3 cellular contexts compared by ENCODE assay signal in the genomic region with DNA sequence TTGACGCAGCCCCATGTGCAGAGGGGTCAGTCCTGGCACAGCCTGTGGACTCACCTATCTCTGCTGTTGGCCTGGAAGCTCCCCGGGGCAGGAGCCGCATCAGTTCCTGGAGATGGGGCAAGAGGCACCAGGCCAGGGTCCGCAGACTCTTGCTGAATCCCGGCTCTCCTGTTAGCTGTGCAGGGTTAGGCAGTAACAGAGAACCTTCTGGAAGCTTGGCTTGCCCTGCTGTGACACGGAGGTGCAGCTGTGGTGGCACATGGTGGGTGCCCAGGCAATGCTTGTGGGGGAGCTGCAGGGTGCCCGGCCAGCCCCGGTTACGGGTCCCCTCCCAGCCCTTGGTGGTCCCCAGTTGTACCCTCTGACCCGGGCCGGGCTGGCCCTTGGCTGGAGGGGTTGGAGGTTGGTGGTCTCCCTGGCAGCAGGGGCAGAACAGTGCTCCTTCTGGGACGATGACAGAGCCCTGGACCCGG.
TF ChIP-seq lines count a peak whose summit lies in the region.

No MANE protein-coding gene starts in this region.

TF ChIP-seq in SK-N-SH, 30 proteins besides CTCF, POLR2A, EP300 and RAD21 (continues in another document):
- no peak for TF ChIP-seq MXI1 (IDR thresholded peaks at IDR 0.05; ENCODE audit: low read depth, low read length)
- TF ChIP-seq, protein P1, sequence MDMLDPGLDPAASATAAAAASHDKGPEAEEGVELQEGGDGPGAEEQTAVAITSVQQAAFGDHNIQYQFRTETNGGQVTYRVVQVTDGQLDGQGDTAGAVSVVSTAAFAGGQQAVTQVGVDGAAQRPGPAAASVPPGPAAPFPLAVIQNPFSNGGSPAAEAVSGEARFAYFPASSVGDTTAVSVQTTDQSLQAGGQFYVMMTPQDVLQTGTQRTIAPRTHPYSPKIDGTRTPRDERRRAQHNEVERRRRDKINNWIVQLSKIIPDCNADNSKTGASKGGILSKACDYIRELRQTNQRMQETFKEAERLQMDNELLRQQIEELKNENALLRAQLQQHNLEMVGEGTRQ (IDR thresholded peaks at IDR 0.05; ENCODE audit: borderline replicate concordance, low read depth, low read length) = no peak
- no peak for TF ChIP-seq SMC3 (IDR thresholded peaks at IDR 0.05; ENCODE audit: low read depth, low read length)
- TF ChIP-seq, protein P2, sequence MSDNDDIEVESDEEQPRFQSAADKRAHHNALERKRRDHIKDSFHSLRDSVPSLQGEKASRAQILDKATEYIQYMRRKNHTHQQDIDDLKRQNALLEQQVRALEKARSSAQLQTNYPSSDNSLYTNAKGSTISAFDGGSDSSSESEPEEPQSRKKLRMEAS (IDR thresholded peaks at IDR 0.05; ENCODE audit: low read depth) = no peak
- no peak for TF ChIP-seq FOSL2 (IDR thresholded peaks at IDR 0.05; ENCODE audit: borderline replicate concordance, low read depth)
- no peak for TF ChIP-seq NFIC (IDR thresholded peaks at IDR 0.05; ENCODE audit: borderline replicate concordance)
- no peak for TF ChIP-seq JUND (IDR thresholded peaks at IDR 0.05)
- TF ChIP-seq CHD2 (IDR thresholded peaks at IDR 0.05; ENCODE audit: low read length, partially characterized antibody) = no peak
- no peak for TF ChIP-seq RCOR1 (IDR thresholded peaks at IDR 0.05; ENCODE audit: low read length)
- TF ChIP-seq, protein P3, sequence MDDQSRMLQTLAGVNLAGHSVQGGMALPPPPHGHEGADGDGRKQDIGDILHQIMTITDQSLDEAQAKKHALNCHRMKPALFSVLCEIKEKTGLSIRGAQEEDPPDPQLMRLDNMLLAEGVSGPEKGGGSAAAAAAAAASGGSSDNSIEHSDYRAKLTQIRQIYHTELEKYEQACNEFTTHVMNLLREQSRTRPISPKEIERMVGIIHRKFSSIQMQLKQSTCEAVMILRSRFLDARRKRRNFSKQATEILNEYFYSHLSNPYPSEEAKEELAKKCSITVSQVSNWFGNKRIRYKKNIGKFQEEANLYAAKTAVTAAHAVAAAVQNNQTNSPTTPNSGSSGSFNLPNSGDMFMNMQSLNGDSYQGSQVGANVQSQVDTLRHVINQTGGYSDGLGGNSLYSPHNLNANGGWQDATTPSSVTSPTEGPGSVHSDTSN (IDR thresholded peaks at IDR 0.05) = no peak
- TF ChIP-seq TAF1 (IDR thresholded peaks at IDR 0.05; ENCODE audit: borderline replicate concordance, low read depth, low read length) = no peak
- TF ChIP-seq, protein P4, sequence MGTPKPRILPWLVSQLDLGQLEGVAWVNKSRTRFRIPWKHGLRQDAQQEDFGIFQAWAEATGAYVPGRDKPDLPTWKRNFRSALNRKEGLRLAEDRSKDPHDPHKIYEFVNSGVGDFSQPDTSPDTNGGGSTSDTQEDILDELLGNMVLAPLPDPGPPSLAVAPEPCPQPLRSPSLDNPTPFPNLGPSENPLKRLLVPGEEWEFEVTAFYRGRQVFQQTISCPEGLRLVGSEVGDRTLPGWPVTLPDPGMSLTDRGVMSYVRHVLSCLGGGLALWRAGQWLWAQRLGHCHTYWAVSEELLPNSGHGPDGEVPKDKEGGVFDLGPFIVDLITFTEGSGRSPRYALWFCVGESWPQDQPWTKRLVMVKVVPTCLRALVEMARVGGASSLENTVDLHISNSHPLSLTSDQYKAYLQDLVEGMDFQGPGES (IDR thresholded peaks at IDR 0.05; ENCODE audit: low read depth, low read length) = no peak
- no peak for TF ChIP-seq RXRA (IDR thresholded peaks at IDR 0.05; ENCODE audit: borderline replicate concordance, low read depth)

TF ChIP-seq in SK-N-SH treated with all-trans-retinoic acid at 6 μM for 48 hours, 23 proteins besides CTCF, POLR2A, EP300 and RAD21:
- TF ChIP-seq, protein P5, sequence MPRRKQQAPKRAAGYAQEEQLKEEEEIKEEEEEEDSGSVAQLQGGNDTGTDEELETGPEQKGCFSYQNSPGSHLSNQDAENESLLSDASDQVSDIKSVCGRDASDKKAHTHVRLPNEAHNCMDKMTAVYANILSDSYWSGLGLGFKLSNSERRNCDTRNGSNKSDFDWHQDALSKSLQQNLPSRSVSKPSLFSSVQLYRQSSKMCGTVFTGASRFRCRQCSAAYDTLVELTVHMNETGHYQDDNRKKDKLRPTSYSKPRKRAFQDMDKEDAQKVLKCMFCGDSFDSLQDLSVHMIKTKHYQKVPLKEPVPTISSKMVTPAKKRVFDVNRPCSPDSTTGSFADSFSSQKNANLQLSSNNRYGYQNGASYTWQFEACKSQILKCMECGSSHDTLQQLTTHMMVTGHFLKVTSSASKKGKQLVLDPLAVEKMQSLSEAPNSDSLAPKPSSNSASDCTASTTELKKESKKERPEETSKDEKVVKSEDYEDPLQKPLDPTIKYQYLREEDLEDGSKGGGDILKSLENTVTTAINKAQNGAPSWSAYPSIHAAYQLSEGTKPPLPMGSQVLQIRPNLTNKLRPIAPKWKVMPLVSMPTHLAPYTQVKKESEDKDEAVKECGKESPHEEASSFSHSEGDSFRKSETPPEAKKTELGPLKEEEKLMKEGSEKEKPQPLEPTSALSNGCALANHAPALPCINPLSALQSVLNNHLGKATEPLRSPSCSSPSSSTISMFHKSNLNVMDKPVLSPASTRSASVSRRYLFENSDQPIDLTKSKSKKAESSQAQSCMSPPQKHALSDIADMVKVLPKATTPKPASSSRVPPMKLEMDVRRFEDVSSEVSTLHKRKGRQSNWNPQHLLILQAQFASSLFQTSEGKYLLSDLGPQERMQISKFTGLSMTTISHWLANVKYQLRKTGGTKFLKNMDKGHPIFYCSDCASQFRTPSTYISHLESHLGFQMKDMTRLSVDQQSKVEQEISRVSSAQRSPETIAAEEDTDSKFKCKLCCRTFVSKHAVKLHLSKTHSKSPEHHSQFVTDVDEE (CRISPR knock-in tag; IDR thresholded peaks at IDR 0.05) = no peak
- TF ChIP-seq OSR1 (CRISPR knock-in tag; IDR thresholded peaks at IDR 0.05) (no peak), ZNF70 (CRISPR knock-in tag; IDR thresholded peaks at IDR 0.05) (no peak), ZNF565 (CRISPR knock-in tag; conservative IDR thresholded peaks at IDR 0.05; ENCODE audit: low read depth) (no peak), BACH2 (CRISPR knock-in tag; IDR thresholded peaks at IDR 0.05; ENCODE audit: borderline replicate concordance) (no peak), ZFP3 (CRISPR knock-in tag; IDR thresholded peaks at IDR 0.05) (no peak), CSDC2 (CRISPR knock-in tag; IDR thresholded peaks at IDR 0.05) (no peak), PPARA (CRISPR knock-in tag; IDR thresholded peaks at IDR 0.05; ENCODE audit: borderline replicate concordance) (no peak), ISL1 (CRISPR knock-in tag; IDR thresholded peaks at IDR 0.05) (no peak), TOX (CRISPR knock-in tag; IDR thresholded peaks at IDR 0.05; ENCODE audit: borderline replicate concordance) (no peak), ZC3H10 (CRISPR knock-in tag; IDR thresholded peaks at IDR 0.05) (no peak), TCF4 (CRISPR knock-in tag; IDR thresholded peaks at IDR 0.05; ENCODE audit: borderline replicate concordance) (no peak)
- TF ChIP-seq, protein P6, sequence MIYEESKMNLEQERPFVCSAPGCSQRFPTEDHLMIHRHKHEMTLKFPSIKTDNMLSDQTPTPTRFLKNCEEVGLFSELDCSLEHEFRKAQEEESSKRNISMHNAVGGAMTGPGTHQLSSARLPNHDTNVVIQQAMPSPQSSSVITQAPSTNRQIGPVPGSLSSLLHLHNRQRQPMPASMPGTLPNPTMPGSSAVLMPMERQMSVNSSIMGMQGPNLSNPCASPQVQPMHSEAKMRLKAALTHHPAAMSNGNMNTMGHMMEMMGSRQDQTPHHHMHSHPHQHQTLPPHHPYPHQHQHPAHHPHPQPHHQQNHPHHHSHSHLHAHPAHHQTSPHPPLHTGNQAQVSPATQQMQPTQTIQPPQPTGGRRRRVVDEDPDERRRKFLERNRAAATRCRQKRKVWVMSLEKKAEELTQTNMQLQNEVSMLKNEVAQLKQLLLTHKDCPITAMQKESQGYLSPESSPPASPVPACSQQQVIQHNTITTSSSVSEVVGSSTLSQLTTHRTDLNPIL (CRISPR knock-in tag; IDR thresholded peaks at IDR 0.05; ENCODE audit: low read depth) = no peak
- TF ChIP-seq, protein P7, sequence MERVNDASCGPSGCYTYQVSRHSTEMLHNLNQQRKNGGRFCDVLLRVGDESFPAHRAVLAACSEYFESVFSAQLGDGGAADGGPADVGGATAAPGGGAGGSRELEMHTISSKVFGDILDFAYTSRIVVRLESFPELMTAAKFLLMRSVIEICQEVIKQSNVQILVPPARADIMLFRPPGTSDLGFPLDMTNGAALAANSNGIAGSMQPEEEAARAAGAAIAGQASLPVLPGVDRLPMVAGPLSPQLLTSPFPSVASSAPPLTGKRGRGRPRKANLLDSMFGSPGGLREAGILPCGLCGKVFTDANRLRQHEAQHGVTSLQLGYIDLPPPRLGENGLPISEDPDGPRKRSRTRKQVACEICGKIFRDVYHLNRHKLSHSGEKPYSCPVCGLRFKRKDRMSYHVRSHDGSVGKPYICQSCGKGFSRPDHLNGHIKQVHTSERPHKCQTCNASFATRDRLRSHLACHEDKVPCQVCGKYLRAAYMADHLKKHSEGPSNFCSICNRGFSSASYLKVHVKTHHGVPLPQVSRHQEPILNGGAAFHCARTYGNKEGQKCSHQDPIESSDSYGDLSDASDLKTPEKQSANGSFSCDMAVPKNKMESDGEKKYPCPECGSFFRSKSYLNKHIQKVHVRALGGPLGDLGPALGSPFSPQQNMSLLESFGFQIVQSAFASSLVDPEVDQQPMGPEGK (CRISPR knock-in tag; IDR thresholded peaks at IDR 0.05; ENCODE audit: borderline replicate concordance) = no peak
TF ChIP-seq in SK-N-SH treated with all-trans-retinoic acid at 6 μM for 48 hours: peak in this region for 0.

TF ChIP-seq in H1, 55 proteins besides CTCF, POLR2A, EP300 and RAD21:
- TF ChIP-seq TAF7 (optimal IDR thresholded peaks at IDR 0.05; ENCODE audit: borderline replicate concordance, low read depth, low read length) = no peak
